In the genomic region with DNA sequence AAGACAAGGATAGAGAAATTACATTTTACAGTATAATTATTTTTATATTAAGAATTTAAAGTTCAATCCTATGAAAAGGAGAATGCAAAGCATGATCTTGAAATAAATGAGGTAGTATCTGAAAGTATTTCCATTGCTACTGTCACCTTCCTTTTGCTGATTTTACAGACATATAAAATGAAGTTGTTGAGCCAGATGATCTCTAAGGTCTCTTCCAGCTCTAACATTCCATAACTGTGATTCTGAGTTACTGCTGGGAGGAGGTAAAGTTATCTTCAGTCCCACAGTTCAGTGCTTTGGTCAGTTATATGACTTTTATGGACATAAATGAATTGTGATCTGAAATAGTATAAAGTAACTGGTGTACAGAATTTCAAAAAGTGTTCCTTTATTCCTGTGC, we compare ENCODE assay signal across 22 cellular contexts. TPM values are rescaled to one million over a fixed set of nuclear protein-coding genes. Genes with fewer than 3 reads are reported as not detected.
DNase-seq lines count a peak whose midpoint lies in the region; ATAC-seq and TF ChIP-seq lines count a peak whose summit lies in the region.
"Had no signal": no experiment of that assay in that cellular context is flagged by ENCODE, and none has a peak within 500 bp of the region (broad histone marks: within the 10 kb centered on the region; RNA-seq: fewer than 3 reads in every experiment).

No MANE protein-coding gene starts in this region.

- peaks cover 5 to 14% (median 10%) of the 10 kb centered on the region in 10 experiments; a peak in 14 of 20 replicates for H3K4me1 ChIP-seq in BLaER1 treated with 17β-estradiol and CSF1 and Interleukin-3, amounts not matched to agents 10 nM and 100 nM
- H3K4me1 ChIP-seq: adrenal gland, testis had no signal

- DNase-seq in LHCN-M2 (ENCODE audit: low read depth) (peak; percentile 52), chondrocyte (ENCODE audit: low spot score) (no peak), naive B cell (no peak), pons (ENCODE audit: low spot score) (no peak), SHP77 (lab: John Stamatoyannopoulos, UW) (no peak)
- no peak for DNase-seq in activated CD4-positive, alpha-beta T cell treated with anti-CD3 and anti-CD28 coated beads, Interleukin-2, amount 50 U/mL, for 1 hour
- DNase-seq: activated CD8-positive, alpha-beta memory T cell treated with anti-CD3 and anti-CD28 coated beads, Interleukin-2, amount 10 ng/mL, durations not matched to agents 7 days and 5 days; activated effector memory CD4-positive, alpha-beta T cell treated with Interleukin-2 at 50 U/mL for 16 hours; adrenal gland; effector memory CD8-positive, alpha-beta T cell; kidney; SIG-M5; testis had no signal

- no peaks in the 10 kb centered on the region for H3K27me3 ChIP-seq in BLaER1 treated with 17β-estradiol and CSF1 and Interleukin-3, amounts not matched to agents 10 nM and 100 nM
- H3K27me3 ChIP-seq: adrenal gland, hepatocyte, testis had no signal

- H3K27ac ChIP-seq in BLaER1 treated with 17β-estradiol and CSF1 and Interleukin-3, amounts not matched to agents 10 nM and 100 nM = no peak overlapping the region; a peak in 1 of 22 replicates
- H3K27ac ChIP-seq: adrenal gland, C4-2B, hepatocyte, HL-60, testis had no signal

- H3K9ac ChIP-seq in BLaER1 treated with 17β-estradiol and CSF1 and Interleukin-3, amounts not matched to agents 10 nM and 100 nM = no peak overlapping the region

- TF ChIP-seq CTCF in chondrocyte (IDR thresholded peaks at IDR 0.05) = no peak

- no peak overlapping the region for H3K4me3 Mint-ChIP-seq in chondrocyte (ENCODE audit: unreplicated experiment)
- no peak overlapping the region for H3K4me3 Mint-ChIP-seq in naive B cell
- H3K4me3 Mint-ChIP-seq: central memory CD8-positive, alpha-beta T cell; effector memory CD8-positive, alpha-beta T cell; natural killer cell treated with Interleukin-12 subunit alpha and Interleukin-12 subunit beta and Interleukin-15 and Interleukin-18, amount 100 ng/mL, for 72 hours had no signal

- peaks cover 0 to 6% (median 0%) of the 10 kb centered on the region in 11 experiments; a peak in 3 of 22 replicates for H3K36me3 ChIP-seq in BLaER1 treated with 17β-estradiol and CSF1 and Interleukin-3, amounts not matched to agents 10 nM and 100 nM
- H3K36me3 ChIP-seq: adrenal gland had no signal

- H3K4me2 ChIP-seq in BLaER1 treated with 17β-estradiol and CSF1 and Interleukin-3, amounts not matched to agents 10 nM and 100 nM = peak overlapping the region in 6 of 11 experiments; percentile 8 to 49 (median 20); a peak in 6 of 22 replicates
- H3K4me2 ChIP-seq: hepatocyte had no signal

- H3K9me3 ChIP-seq in BLaER1 treated with 17β-estradiol and CSF1 and Interleukin-3, amounts not matched to agents 10 nM and 100 nM (replicated peaks in 1 of 11) = no peaks in the 10 kb centered on the region
- H3K9me3 ChIP-seq: adrenal gland, testis had no signal

- peaks cover 2% of the 10 kb centered on the region for H3K36me3 Mint-ChIP-seq in chondrocyte (ENCODE audit: low read depth)
- no peaks in the 10 kb centered on the region for H3K36me3 Mint-ChIP-seq in naive B cell
- H3K36me3 Mint-ChIP-seq: natural killer cell treated with Interleukin-12 subunit alpha and Interleukin-12 subunit beta and Interleukin-15 and Interleukin-18, amount 100 ng/mL, for 72 hours had no signal

- peaks cover 0 to 62% (median 0%) of the 10 kb centered on the region in 11 experiments; a peak in 3 of 22 replicates for H4K20me1 ChIP-seq in BLaER1 treated with 17β-estradiol and CSF1 and Interleukin-3, amounts not matched to agents 10 nM and 100 nM

- no peak overlapping the region for H3K4me3 ChIP-seq in BLaER1 treated with 17β-estradiol and CSF1 and Interleukin-3, amounts not matched to agents 10 nM and 100 nM
- H3K4me3 ChIP-seq: adrenal gland, hepatocyte, testis had no signal

- H3K27ac Mint-ChIP-seq in chondrocyte (ENCODE audit: unreplicated experiment) = peak overlapping the region; percentile 74
- H3K27ac Mint-ChIP-seq in naive B cell = peak overlapping the region in 4 of 6 donors; percentile 2 to 28 (median 20)
- H3K27ac Mint-ChIP-seq: effector memory CD8-positive, alpha-beta T cell; natural killer cell treated with Interleukin-12 subunit alpha and Interleukin-12 subunit beta and Interleukin-15 and Interleukin-18, amount 100 ng/mL, for 72 hours had no signal

- H3K27me3 Mint-ChIP-seq in chondrocyte (ENCODE audit: low read depth) = no peaks in the 10 kb centered on the region
- H3K27me3 Mint-ChIP-seq in naive B cell = no peaks in the 10 kb centered on the region
- H3K27me3 Mint-ChIP-seq: activated CD8-positive, alpha-beta memory T cell treated with anti-CD3 and anti-CD28 coated beads, Interleukin-2, amount 10 ng/mL, durations not matched to agents 7 days and 5 days; central memory CD8-positive, alpha-beta T cell; effector memory CD8-positive, alpha-beta T cell; natural killer cell treated with Interleukin-12 subunit alpha and Interleukin-12 subunit beta and Interleukin-15 and Interleukin-18, amount 100 ng/mL, for 72 hours had no signal

- peaks cover 39% of the 10 kb centered on the region for H3K4me1 Mint-ChIP-seq in chondrocyte (ENCODE audit: low read depth)
- peaks cover 8 to 13% (median 10%) of the 10 kb centered on the region in 3 donors for H3K4me1 Mint-ChIP-seq in naive B cell
- H3K4me1 Mint-ChIP-seq: central memory CD8-positive, alpha-beta T cell had no signal

- H3K9me3 Mint-ChIP-seq in chondrocyte (ENCODE audit: low read depth) (no peaks in the 10 kb centered on the region), naive B cell (no peaks in the 10 kb centered on the region)
- H3K9me3 Mint-ChIP-seq: central memory CD8-positive, alpha-beta T cell; effector memory CD8-positive, alpha-beta T cell; natural killer cell treated with Interleukin-12 subunit alpha and Interleukin-12 subunit beta and Interleukin-15 and Interleukin-18, amount 100 ng/mL, for 72 hours had no signal

- ATAC-seq in naive B cell (ENCODE audit: low read depth in 2 of 2) (no peak), HG03135 (IDR thresholded peaks at IDR 0.05; ENCODE audit: unreplicated experiment) (no peak)
- ATAC-seq: activated CD4-positive, CD25-positive, alpha-beta regulatory T cell treated with anti-CD3 and anti-CD28 coated beads, Interleukin-2, amount 50 U/mL, for 24 hours; effector memory CD8-positive, alpha-beta T cell; HCT116; natural killer cell treated with Interleukin-12 subunit alpha and Interleukin-12 subunit beta and Interleukin-15 and Interleukin-18, amount 100 ng/mL, for 72 hours had no signal

RNA-seq across cellular contexts. Expression of a gene that starts 52.8 kb away (rescaled TPM):
- total RNA-seq in LHCN-M2 (2014; rRNA removed) (40.3 and 52.4 TPM in 2 replicates), chondrocyte (24.7 to 45.7 TPM (median 26.0 TPM) in 3 replicates)
- 22.7 TPM for polyA plus RNA-seq in LHCN-M2 (2012)
- 10 to 100 TPM in 2 of 6 donors, 1 to 10 TPM in 4; 3.6 to 10.1 (median 7.0) TPM for polyA plus RNA-seq in naive B cell (ENCODE audit: low read depth in 6 of 6)

RNA-seq across cellular contexts. Expression of a gene that starts 53.0 kb away (rescaled TPM):
- total RNA-seq in LHCN-M2 (2014; rRNA removed) (16.2 and 22.0 TPM in 2 replicates), chondrocyte (12.6 to 18.0 TPM (median 13.2 TPM) in 3 replicates)
- 5.6 TPM for polyA plus RNA-seq in LHCN-M2 (2012)
- 1 to 10 TPM in 5 of 6 donors, not detected in 1; 2.1 to 6.3 (median 4.7) TPM for polyA plus RNA-seq in naive B cell (ENCODE audit: low read depth in 6 of 6)
